ENCODE assay signal across 10 cellular contexts in genomic region chr17:21278304-21279197, GRCh38. TPM values are rescaled to one million over a fixed set of nuclear protein-coding genes. Genes with fewer than 3 reads are reported as not detected.
A peak's percentile ranks its signal among the peaks of the same experiment; 100 is the strongest.
DNase-seq lines count a peak whose midpoint lies in the region; ATAC-seq and TF ChIP-seq lines count a peak whose summit lies in the region.
"Had no signal": no experiment of that assay in that cellular context is flagged by ENCODE, and none has a peak within 500 bp of the region (broad histone marks: within the 10 kb centered on the region; RNA-seq: fewer than 3 reads in every experiment).

No MANE protein-coding gene starts in this region.

- TF ChIP-seq POLR2A in body of pancreas (IDR thresholded peaks at IDR 0.05), result no peak

- H3K4me2 ChIP-seq in GM23248 (ENCODE audit: unreplicated experiment) (no peak overlapping the region), osteoblast (ENCODE audit: insufficient read depth, low read length) (no peak overlapping the region)

- no peak overlapping the region for H3K9ac ChIP-seq in GM23248

- DNase-seq in GM23248 (peak; percentile 68), NOMO-1 treated with dmso at 0.1 percent for 144 hours (lab: John Stamatoyannopoulos, UW; ENCODE audit: unreplicated experiment) (peak; percentile 8), body of pancreas (peak; percentile 33 to 66 (median 56)), osteoblast (ENCODE audit: insufficient read length, low spot score, missing footprints) (peak; percentile 65), GM19238 (ENCODE audit: insufficient read length, low spot score) (no peak), right atrium auricular region (ENCODE audit: low spot score) (no peak)
- DNase-seq: islet precursor cell, NCI-H187 treated with DMSO at 0.1 percent for 48 hours had no signal

- H4K20me1 ChIP-seq in GM23248 (ENCODE audit: insufficient read depth) (no peaks in the 10 kb centered on the region), osteoblast (ENCODE audit: insufficient read depth, low read length) (no peaks in the 10 kb centered on the region)

- H3K9me2 ChIP-seq in GM23248 (ENCODE audit: insufficient read depth), result no peaks in the 10 kb centered on the region

- H3K9me3 ChIP-seq in GM23248 (ENCODE audit: low read depth), result no peaks in the 10 kb centered on the region
- H3K9me3 ChIP-seq in body of pancreas, result no peaks in the 10 kb centered on the region
- H3K9me3 ChIP-seq in osteoblast (ENCODE audit: low read depth, low read length), result no peaks in the 10 kb centered on the region
- no peaks in the 10 kb centered on the region for H3K9me3 ChIP-seq in right atrium auricular region

- no peak overlapping the region for H3K27ac ChIP-seq in GM23248
- H3K27ac ChIP-seq in body of pancreas, result no peak overlapping the region
- H3K27ac ChIP-seq in osteoblast (ENCODE audit: low read depth, low read length), result no peak overlapping the region
- no peak overlapping the region for H3K27ac ChIP-seq in right atrium auricular region

- H3K79me2 ChIP-seq in GM23248 (ENCODE audit: insufficient read depth) (no peaks in the 10 kb centered on the region; the same call in none of the 2 replicates), osteoblast (ENCODE audit: insufficient read depth, low read length) (no peaks in the 10 kb centered on the region)

- H3K4me1 ChIP-seq in GM23248 (ENCODE audit: insufficient read depth) (peaks cover 19% of the 10 kb centered on the region), body of pancreas (peaks cover 14% of the 10 kb centered on the region), osteoblast (ENCODE audit: insufficient read depth, low read length) (peaks cover 30% of the 10 kb centered on the region), right atrium auricular region (peaks cover 0 to 34% of the 10 kb centered on the region in 2 donors)

- H3K36me3 ChIP-seq in GM23248 (ENCODE audit: low read depth) (no peaks in the 10 kb centered on the region), body of pancreas (replicated peaks in 1 of 2; ENCODE audit: insufficient read depth in 1 of 2, low read depth in 2 of 2) (no peaks in the 10 kb centered on the region), osteoblast (ENCODE audit: insufficient read depth, low read length) (no peaks in the 10 kb centered on the region), right atrium auricular region (no peaks in the 10 kb centered on the region)

- WGBS in GM23248 (ENCODE audit: low coverage in 1 of 2, low lambda C conversion rate in 2 of 2, missing lambda C conversion rate in 2 of 2), 2 experiments, result 45 to 46% methylated on average over 11 of the region's 11 CpGs
- 58 to 81% methylated on average over 9 to 11 of the region's 11 CpGs for WGBS in body of pancreas, 2 donors

- no peak overlapping the region for H3K4me3 ChIP-seq in GM23248
- no peak overlapping the region for H3K4me3 ChIP-seq in body of pancreas
- H3K4me3 ChIP-seq in osteoblast (ENCODE audit: insufficient read depth, low read length), result no peak overlapping the region
- H3K4me3 ChIP-seq in right atrium auricular region, result no peak overlapping the region

- TF ChIP-seq CTCF in body of pancreas (IDR thresholded peaks at IDR 0.05) (peak in 2 of 7 experiments; percentile 9 to 16), osteoblast (IDR thresholded peaks at IDR 0.05; ENCODE audit: extremely low read depth, low read depth, low read length) (no peak), right atrium auricular region (IDR thresholded peaks at IDR 0.05) (no peak)

- peaks cover 25% of the 10 kb centered on the region for H3F3A ChIP-seq in GM23248 (ENCODE audit: insufficient read depth)

- H2AFZ ChIP-seq in GM23248 (no peak overlapping the region), osteoblast (ENCODE audit: low read length) (peak overlapping the region; percentile 7)

- no peak for ATAC-seq in body of pancreas
- no peak for ATAC-seq in HG03196 (IDR thresholded peaks at IDR 0.05; ENCODE audit: unreplicated experiment)
- no peak for ATAC-seq in GM21576 (IDR thresholded peaks at IDR 0.05; ENCODE audit: unreplicated experiment)

- intact Hi-C loops in body of pancreas (cut with DNase I), result no loop called here

- in situ Hi-C loops in GM23248 (cut with MboI), result no loop called here

- H3K27me3 ChIP-seq in GM23248 (replicated peaks; ENCODE audit: insufficient read depth), result no peaks in the 10 kb centered on the region
- no peaks in the 10 kb centered on the region for H3K27me3 ChIP-seq in body of pancreas
- no peaks in the 10 kb centered on the region for H3K27me3 ChIP-seq in osteoblast (ENCODE audit: insufficient read depth, low read length)
- H3K27me3 ChIP-seq in right atrium auricular region, result no peaks in the 10 kb centered on the region

RNA-seq across cellular contexts. Expression of gene MAP2K3, which starts 6.0 kb away (rescaled TPM):
- 32.2 and 42.6 TPM in 2 replicates for total RNA-seq in GM23248 (2014; rRNA removed; shearing (Covaris generic))
- 119 and 125 TPM in 2 replicates for polyA plus RNA-seq in GM23248 (2016; fragmentation: Nextera tagmentation; extraction: Ambion mirVana)
- total RNA-seq in body of pancreas (10 to 100 TPM; 15.3 to 48.1 TPM), osteoblast (24.5 and 27.5 TPM in 2 replicates), right atrium auricular region (10 to 100 TPM; 37.8 to 43.8 TPM)

RNA-seq across cellular contexts. Expression of gene NATD1, which starts 25.3 kb away (rescaled TPM):
- total RNA-seq in GM23248 (2014; rRNA removed; shearing (Covaris generic)), result 5.0 and 9.6 TPM in 2 replicates
- 3.6 and 4.0 TPM in 2 replicates for polyA plus RNA-seq in GM23248 (2016; fragmentation: Nextera tagmentation; extraction: Ambion mirVana)
- total RNA-seq in body of pancreas (1 to 10 TPM; 2.6 to 7.0 TPM), osteoblast (13.0 and 15.2 TPM in 2 replicates), right atrium auricular region (10 to 100 TPM; 15.4 to 17.0 TPM)

Comparison
In these comparisons a context has a peak if more than half of its experiments do, and no peak if none do; other contexts are left out.
1. DNase-seq: peak in GM23248 (single experiment), NOMO-1 treated with dmso at 0.1 percent for 144 hours (single experiment), body of pancreas (4 of 4) and osteoblast (single experiment); none in GM19238 (single experiment) and right atrium auricular region (single experiment).